Comparison of ENCODE assay signal across 26 cellular contexts in the genomic region with DNA sequence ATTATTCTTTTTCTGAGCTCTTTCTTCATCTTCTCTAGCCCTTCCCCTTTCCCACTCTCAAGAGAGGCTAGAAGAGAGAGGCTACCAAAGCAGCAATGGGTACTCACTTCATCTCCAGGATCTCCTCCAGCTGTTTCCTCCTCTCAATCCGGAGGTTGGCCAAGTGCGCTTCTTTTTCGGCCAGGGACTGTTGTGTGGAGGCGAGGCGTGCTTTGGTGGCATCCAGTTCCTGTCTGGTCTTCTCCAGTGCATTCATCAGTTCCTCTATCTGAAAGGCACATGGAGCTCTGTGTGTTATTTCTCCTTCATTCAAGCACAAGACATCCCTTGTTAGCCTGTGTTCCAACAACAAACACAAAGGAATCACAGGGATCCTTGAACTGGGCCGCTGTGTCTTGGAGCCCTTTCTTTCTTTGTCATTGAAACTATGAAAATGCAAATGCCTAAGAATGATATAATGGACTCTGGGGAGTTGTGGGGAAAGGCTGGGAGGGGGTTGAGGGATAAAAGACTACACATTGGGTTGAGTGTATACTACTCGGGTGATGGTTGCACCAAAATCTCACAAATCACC.
DNase-seq lines count a peak whose midpoint lies in the region; ATAC-seq and TF ChIP-seq lines count a peak whose summit lies in the region.
"Had no signal": no experiment of that assay in that cellular context is flagged by ENCODE, and none has a peak within 500 bp of the region (broad histone marks: within the 10 kb centered on the region; RNA-seq: fewer than 3 reads in every experiment).

No MANE protein-coding gene starts in this region.

- in situ Hi-C loops in IMR-90 (cut with MboI; ENCODE audit: low sequenced_read_pairs) (no loop called here), SK-MEL-5 (cut with HindIII; ENCODE audit: low pct_unique_long_range_greater_than_20kb, low sequenced_read_pairs) (no loop called here)

- intact Hi-C loops in IMR-90 (cut with micrococcal nuclease): no loop called here

- no peak overlapping the region for H2AK9ac ChIP-seq in IMR-90 (replicated peaks; ENCODE audit: low read depth, low read length, poor library complexity)

- H3K27me3 ChIP-seq in H9 (ENCODE audit: insufficient read depth, low read length): no peaks in the 10 kb centered on the region
- H3K27me3 ChIP-seq in IMR-90 (ENCODE audit: control insufficient read depth, insufficient read depth, low read length): no peaks in the 10 kb centered on the region
- H3K27me3 ChIP-seq: adrenal gland, esophagus squamous epithelium, foreskin keratinocyte, ovary, transverse colon had no signal

- H3K4me2 ChIP-seq in H9 (ENCODE audit: insufficient read depth, insufficient read length, low read length) (no peak overlapping the region), IMR-90 (ENCODE audit: low read depth, low read length) (no peak overlapping the region)

- POLR2A ChIA-PET in IMR-90 (lab: Charles Lee; ENCODE audit: unreplicated experiment): no interaction called here

- BruUV-seq in IMR-90 (replicated peaks; lab: Mats Ljungman, UMichigan): no TSS peak

- no peak overlapping the region for H2BK12ac ChIP-seq in H9 (ENCODE audit: insufficient read length, low read depth, low read length)

- H2AK5ac ChIP-seq in H9 (ENCODE audit: insufficient read length, low read length) (no peak overlapping the region), IMR-90 (ENCODE audit: low read depth, low read length) (peak overlapping the region; percentile 20)

- dilution Hi-C loops in IMR-90 (cut with HindIII; ENCODE audit: low sequenced_read_pairs, unreplicated experiment): no loop called here

- H4K8ac ChIP-seq in H9 (replicated peaks; ENCODE audit: insufficient read length, low read depth, low read length) (no peak overlapping the region), IMR-90 (ENCODE audit: low read depth in 2 of 2, low read length in 2 of 2) (no peak overlapping the region)

- H3K23me2 ChIP-seq in H9 (ENCODE audit: insufficient read length, low read depth, low read length, poor library complexity, severe bottlenecking): no peaks in the 10 kb centered on the region

- H3K4me1 Mint-ChIP-seq in H9 (peaks cover 18 to 26% of the 10 kb centered on the region in 2 experiments), neural crest cell (peaks cover 19% of the 10 kb centered on the region)
- H3K4me1 Mint-ChIP-seq: activated CD4-positive, alpha-beta T cell treated with anti-CD3 and anti-CD28 coated beads for 36 hours; activated naive CD4-positive, alpha-beta T cell treated with anti-CD3 and anti-CD28 coated beads, Interleukin-2, amount 10 ng/mL, durations not matched to agents 7 days and 5 days; activated T-helper 17 cell treated with anti-CD3 and anti-CD28 coated beads, Interleukin-2, amount 50 U/mL, for 72 hours; central memory CD8-positive, alpha-beta T cell; stimulated activated effector memory CD8-positive, alpha-beta T cell treated with anti-CD3 and anti-CD28 coated beads, Interleukin-12 subunit alpha, Interleukin-12 subunit beta, amount 100 ng/mL, for 72 hours had no signal

- no peaks in the 10 kb centered on the region for H3K4me1 ChIP-seq in H9 (ENCODE audit: insufficient read depth, low read length)
- H3K4me1 ChIP-seq in IMR-90 (ENCODE audit: control insufficient read depth, insufficient read depth, low read length): peaks cover 14% of the 10 kb centered on the region
- H3K4me1 ChIP-seq: adrenal gland, transverse colon had no signal

- ATAC-seq in IMR-90 (ENCODE audit: low read depth) (no peak), HG03378 (IDR thresholded peaks at IDR 0.05; ENCODE audit: unreplicated experiment) (no peak)
- ATAC-seq: activated CD4-positive, alpha-beta T cell treated with anti-CD3 and anti-CD28 coated beads for 36 hours; activated CD8-positive, alpha-beta T cell treated with anti-CD3 and anti-CD28 coated beads, Interleukin-2, amount 10 ng/mL, durations not matched to agents 7 days and 5 days; activated T-helper 17 cell treated with anti-CD3 and anti-CD28 coated beads, Interleukin-2, amount 50 U/mL, for 72 hours; foreskin keratinocyte; stimulated activated effector memory CD8-positive, alpha-beta T cell treated with anti-CD3 and anti-CD28 coated beads, Interleukin-12 subunit alpha, Interleukin-12 subunit beta, amount 100 ng/mL, for 72 hours had no signal

- H3K9ac ChIP-seq in H9 (ENCODE audit: extremely low read depth, insufficient read length, low read length) (no peak overlapping the region), IMR-90 (ENCODE audit: low read depth, low read length) (no peak overlapping the region)

- TF ChIP-seq POLR2A in IMR-90 (IDR thresholded peaks at IDR 0.05; ENCODE audit: low read depth, low read length): no peak

- H3T11ph ChIP-seq in H9 (ENCODE audit: low read length): no peak overlapping the region

- H3K9me3 ChIP-seq in H9 (ENCODE audit: control insufficient read depth, low read depth, low read length): no peaks in the 10 kb centered on the region
- H3K9me3 ChIP-seq in IMR-90 (ENCODE audit: control insufficient read depth, insufficient read depth, low read length): no peaks in the 10 kb centered on the region
- H3K9me3 ChIP-seq: adrenal gland, esophagus squamous epithelium, ovary, transverse colon had no signal

- H2BK5ac ChIP-seq in H9 (ENCODE audit: insufficient read length, low read length) (no peak overlapping the region), IMR-90 (ENCODE audit: low read depth, low read length, poor library complexity, severe bottlenecking) (no peak overlapping the region)

- H3K4me3 ChIP-seq in IMR-90 (ENCODE audit: insufficient read depth, low read depth, low read length): no peak overlapping the region
- H3K4me3 ChIP-seq: adrenal gland, esophagus squamous epithelium, ovary, transverse colon had no signal

- no peak for DNase-seq in H9
- no peak for DNase-seq in IMR-90
- DNase-seq in SK-MEL-5 (ENCODE audit: low read depth, low spot score): peak; percentile 78
- DNase-seq in neural crest cell (ENCODE audit: low read depth, low spot score): no peak
- DNase-seq in HuH-7 (ENCODE audit: low spot score): no peak
- no peak for DNase-seq in NCI-H82 (lab: John Stamatoyannopoulos, UW)
- DNase-seq: activated CD4-positive, alpha-beta T cell treated with anti-CD3 and anti-CD28 coated beads for 36 hours; activated CD8-positive, alpha-beta T cell treated with anti-CD3 and anti-CD28 coated beads, Interleukin-2, amount 10 ng/mL, durations not matched to agents 7 days and 5 days; activated naive CD4-positive, alpha-beta T cell treated with anti-CD3 and anti-CD28 coated beads, Interleukin-2, amount 10 ng/mL, durations not matched to agents 7 days and 5 days; adrenal gland; COR-L47; esophagus squamous epithelium; foreskin keratinocyte; Kasumi-1; kidney glomerular epithelial cell; NCI-H1092; NCI-H1694; ovary; SHP77 treated with DMSO at 0.1 percent for 48 hours; transverse colon had no signal

- H3K18ac ChIP-seq in H9 (ENCODE audit: insufficient read length, low read depth, low read length) (no peak overlapping the region), IMR-90 (ENCODE audit: low read depth, low read length) (no peak overlapping the region)

- no peaks in the 10 kb centered on the region for H3K36me3 ChIP-seq in IMR-90 (ENCODE audit: control insufficient read depth, insufficient read depth, low read length)
- H3K36me3 ChIP-seq: adrenal gland, esophagus squamous epithelium, ovary, transverse colon had no signal

- H4K20me1 ChIP-seq in H9 (ENCODE audit: control insufficient read depth, insufficient read depth, insufficient read length) (no peaks in the 10 kb centered on the region), IMR-90 (ENCODE audit: insufficient read depth, low read length) (no peaks in the 10 kb centered on the region)

- H4K91ac ChIP-seq in H9 (ENCODE audit: insufficient read length, low read depth, low read length) (no peak overlapping the region), IMR-90 (ENCODE audit: insufficient read depth, low read depth, low read length) (0 out of 2 replicates have a peak overlapping the region, but pooled peaks have one; percentile 39)

- WGBS in H9 (ENCODE audit: extremely low coverage, insufficient read length, low lambda C conversion rate): no CpG with 5 or more reads among the region's 7 CpGs
- WGBS in IMR-90 (ENCODE audit: extremely low coverage in 2 of 2, insufficient read length in 1 of 2), 2 experiments: 87% methylated on average over 3 of the region's 7 CpGs; no CpG with 5 or more reads in 1 of the 2 experiments

- peaks cover 15% of the 10 kb centered on the region for H3K9me1 ChIP-seq in IMR-90 (ENCODE audit: insufficient read depth, low read length)

- H2AFZ ChIP-seq in H9 (ENCODE audit: low read length) (no peak overlapping the region), IMR-90 (replicated peaks; ENCODE audit: low read length, poor library complexity) (no peak overlapping the region)

- TF ChIP-seq CTCF in H9 (conservative IDR thresholded peaks at IDR 0.05) (no peak), IMR-90 (conservative IDR thresholded peaks at IDR 0.05; ENCODE audit: low read depth, low read length) (no peak), neural crest cell (conservative IDR thresholded peaks at IDR 0.05) (no peak)

- H3K4ac ChIP-seq in H9 (ENCODE audit: low read depth, low read length) (no peak overlapping the region), IMR-90 (ENCODE audit: low read depth, low read length) (no peak overlapping the region; the same call in 1 of the 2 replicates)

- no peak overlapping the region for H2BK15ac ChIP-seq in H9 (ENCODE audit: low read depth, low read length)
- H2BK15ac ChIP-seq in IMR-90 (ENCODE audit: low read depth, low read length): peak overlapping the region; percentile 9; the same call in 1 of the 3 replicates

- H3K27ac ChIP-seq in H9 (ENCODE audit: insufficient read length, low read depth, low read length) (no peak overlapping the region), IMR-90 (ENCODE audit: insufficient read depth, low read length) (no peak overlapping the region)
- H3K27ac ChIP-seq: adrenal gland, C4-2B, esophagus squamous epithelium, foreskin keratinocyte, ovary, transverse colon had no signal

- H3K36me3 Mint-ChIP-seq in H9 (ENCODE audit: insufficient read depth in 1 of 3, low read depth in 3 of 3) (no peaks in the 10 kb centered on the region; a peak in 1 of 7 replicates), neural crest cell (ENCODE audit: low read depth) (peaks cover 5% of the 10 kb centered on the region)
- H3K36me3 Mint-ChIP-seq: activated naive CD4-positive, alpha-beta T cell treated with anti-CD3 and anti-CD28 coated beads, Interleukin-2, amount 10 ng/mL, durations not matched to agents 7 days and 5 days; stimulated activated effector memory CD8-positive, alpha-beta T cell treated with anti-CD3 and anti-CD28 coated beads, Interleukin-12 subunit alpha, Interleukin-12 subunit beta, amount 100 ng/mL, for 72 hours had no signal

- H3K56ac ChIP-seq in H9 (ENCODE audit: insufficient read length, low read depth, low read length): no peak overlapping the region
- no peak overlapping the region for H3K56ac ChIP-seq in IMR-90 (ENCODE audit: extremely low read depth, insufficient read depth, low read length)

- no peak overlapping the region for H3K23ac ChIP-seq in H9 (ENCODE audit: insufficient read length, low read depth, low read length)
- no peak overlapping the region for H3K23ac ChIP-seq in IMR-90 (ENCODE audit: low read depth, low read length)

- CTCF ChIA-PET in IMR-90 (lab: Yijun Ruan, JAX): interaction anchor here (0.6 kb wide), 1 partner anchor 766 kb away, joined by 3 read pairs; no protein-coding TSS in a partner anchor

- no peak for TF ChIP-seq RAD21 in IMR-90 (IDR thresholded peaks at IDR 0.05; ENCODE audit: low read length)

- H3K27ac Mint-ChIP-seq in H9: peak overlapping the region; percentile 59 to 95 (median 71); a peak in 5 of 7 replicates
- H3K27ac Mint-ChIP-seq in neural crest cell (ENCODE audit: unreplicated experiment): peak overlapping the region; percentile 81
- H3K27ac Mint-ChIP-seq: activated CD4-positive, alpha-beta T cell treated with anti-CD3 and anti-CD28 coated beads for 36 hours; activated CD8-positive, alpha-beta T cell treated with anti-CD3 and anti-CD28 coated beads, Interleukin-2, amount 10 ng/mL, durations not matched to agents 7 days and 5 days; activated naive CD4-positive, alpha-beta T cell treated with anti-CD3 and anti-CD28 coated beads, Interleukin-2, amount 10 ng/mL, durations not matched to agents 7 days and 5 days; activated T-helper 17 cell treated with anti-CD3 and anti-CD28 coated beads, Interleukin-2, amount 50 U/mL, for 72 hours; nephron; stimulated activated effector memory CD8-positive, alpha-beta T cell treated with anti-CD3 and anti-CD28 coated beads, Interleukin-12 subunit alpha, Interleukin-12 subunit beta, amount 100 ng/mL, for 72 hours had no signal

- H2BK20ac ChIP-seq in H9 (ENCODE audit: low read depth, low read length, poor library complexity, severe bottlenecking): no peak overlapping the region
- no peak overlapping the region for H2BK20ac ChIP-seq in IMR-90 (ENCODE audit: low read depth, low read length)

- H3K4me3 Mint-ChIP-seq in H9 (no peak overlapping the region), neural crest cell (no peak overlapping the region)
- H3K4me3 Mint-ChIP-seq: activated CD4-positive, alpha-beta T cell treated with anti-CD3 and anti-CD28 coated beads for 36 hours; activated CD8-positive, alpha-beta T cell treated with anti-CD3 and anti-CD28 coated beads, Interleukin-2, amount 10 ng/mL, durations not matched to agents 7 days and 5 days; activated naive CD4-positive, alpha-beta T cell treated with anti-CD3 and anti-CD28 coated beads, Interleukin-2, amount 10 ng/mL, durations not matched to agents 7 days and 5 days; activated T-helper 17 cell treated with anti-CD3 and anti-CD28 coated beads, Interleukin-2, amount 50 U/mL, for 72 hours; central memory CD8-positive, alpha-beta T cell; nephron; stimulated activated effector memory CD8-positive, alpha-beta T cell treated with anti-CD3 and anti-CD28 coated beads, Interleukin-12 subunit alpha, Interleukin-12 subunit beta, amount 100 ng/mL, for 72 hours had no signal

- H2BK120ac ChIP-seq in H9 (ENCODE audit: low read depth, low read length, poor library complexity, severe bottlenecking): no peak overlapping the region
- peak overlapping the region; percentile 1 for H2BK120ac ChIP-seq in IMR-90 (ENCODE audit: low read depth, low read length)

- H3K14ac ChIP-seq in H9 (ENCODE audit: insufficient read depth, low read length) (no peak overlapping the region), IMR-90 (replicated peaks; ENCODE audit: low read depth, low read length) (no peak overlapping the region)

- H3K9me3 Mint-ChIP-seq in H9 (no peaks in the 10 kb centered on the region), neural crest cell (peaks cover 5% of the 10 kb centered on the region)
- H3K9me3 Mint-ChIP-seq: activated naive CD4-positive, alpha-beta T cell treated with anti-CD3 and anti-CD28 coated beads, Interleukin-2, amount 10 ng/mL, durations not matched to agents 7 days and 5 days; activated T-helper 17 cell treated with anti-CD3 and anti-CD28 coated beads, Interleukin-2, amount 50 U/mL, for 72 hours; nephron had no signal

- no peaks in the 10 kb centered on the region for H3K79me1 ChIP-seq in H9 (ENCODE audit: insufficient read depth, low read depth, low read length, poor library complexity, severe bottlenecking)
- no peaks in the 10 kb centered on the region for H3K79me1 ChIP-seq in IMR-90 (ENCODE audit: low read depth in 1 of 2, low read length in 2 of 2)

- H3K79me2 ChIP-seq in H9 (ENCODE audit: insufficient read depth, low read length): no peaks in the 10 kb centered on the region

- H4K5ac ChIP-seq in H9 (ENCODE audit: insufficient read length, low read depth, low read length): no peak overlapping the region
- no peak overlapping the region for H4K5ac ChIP-seq in IMR-90 (ENCODE audit: low read depth, low read length)

- H3K27me3 Mint-ChIP-seq in H9 (ENCODE audit: low read depth): no peaks in the 10 kb centered on the region
- H3K27me3 Mint-ChIP-seq in neural crest cell (ENCODE audit: low read depth): no peaks in the 10 kb centered on the region
- H3K27me3 Mint-ChIP-seq: activated naive CD4-positive, alpha-beta T cell treated with anti-CD3 and anti-CD28 coated beads, Interleukin-2, amount 10 ng/mL, durations not matched to agents 7 days and 5 days; activated T-helper 17 cell treated with anti-CD3 and anti-CD28 coated beads, Interleukin-2, amount 50 U/mL, for 72 hours; central memory CD8-positive, alpha-beta T cell had no signal
